ENCODE assay signal across 27 cellular contexts in the genomic region with DNA sequence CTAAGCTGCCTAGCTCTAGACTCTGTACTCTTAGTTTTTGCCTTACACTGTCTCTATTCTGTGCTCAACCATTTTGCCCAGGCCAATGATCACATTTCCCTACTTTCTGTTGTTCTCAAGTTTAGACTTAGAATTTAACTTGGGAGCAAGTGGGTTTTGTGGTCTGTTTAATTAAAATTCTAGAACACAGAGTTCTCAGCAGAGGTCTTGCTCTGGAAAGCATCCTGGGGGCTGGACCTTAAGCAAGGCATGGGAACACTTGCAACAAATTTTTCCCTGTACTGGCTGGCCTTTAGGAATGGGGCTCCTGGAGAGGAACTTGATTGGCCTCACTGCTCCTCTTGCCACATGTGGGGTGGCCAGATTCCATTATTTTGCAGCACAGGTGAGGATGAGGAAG.
"Had no signal": no experiment of that assay in that cellular context is flagged by ENCODE, and none has a peak within 500 bp of the region (broad histone marks: within the 10 kb centered on the region; RNA-seq: fewer than 3 reads in every experiment).

No MANE protein-coding gene starts in this region.

- H3K9me3 ChIP-seq: left lung, lower lobe of right lung, mucosa of descending colon, pancreas, prostate gland, sigmoid colon, spleen, tibial nerve had no signal

- H3K27ac Mint-ChIP-seq: effector memory CD8-positive, alpha-beta T cell had no signal

- H3K4me3 Mint-ChIP-seq: effector memory CD8-positive, alpha-beta T cell had no signal

- FAIRE-seq: islet of Langerhans, pancreas had no signal

- DNase-seq: activated CD4-positive, alpha-beta T cell treated with anti-CD3 and anti-CD28 coated beads for 48 hours; activated CD4-positive, alpha-beta T cell treated with anti-CD3 and anti-CD28 coated beads, Interleukin-2, amount 50 U/mL, for 48 hours; activated CD8-positive, alpha-beta memory T cell treated with anti-CD3 and anti-CD28 coated beads, Interleukin-2, amount 50 U/mL, for 4 hours; activated gamma-delta T cell; activated naive CD4-positive, alpha-beta T cell treated with anti-CD3 and anti-CD28 coated beads, Interleukin-2, amount 50 U/mL, for 16 hours; activated T-cell treated with anti-CD3 and anti-CD28 coated beads, Interleukin-2, amount 50 U/mL, for 1 hour; anterior cingulate cortex; brain microvascular endothelial cell; cortex of kidney; effector memory CD8-positive, alpha-beta T cell; erythroblast; foreskin melanocyte; left lung; lower lobe of right lung; mesendoderm; mucosa of descending colon; pancreas; sigmoid colon; spleen; stimulated activated CD4-positive, alpha-beta T cell treated with anti-CD3 and anti-CD28 coated beads, Interleukin-2, amount 100 ng/mL, for 48 hours; stimulated activated naive CD4-positive, alpha-beta T cell treated with Interleukin-2 at 50 U/mL for 16 hours; T-helper 1 cell; WERI-Rb-1 had no signal

- H3K27ac ChIP-seq: brain microvascular endothelial cell, left lung, lower lobe of right lung, pancreas, prostate gland, sigmoid colon, spleen, WERI-Rb-1 had no signal

- H3K36me3 ChIP-seq: brain microvascular endothelial cell, left lung, lower lobe of right lung, pancreas, prostate gland, sigmoid colon, spleen, tibial nerve, WERI-Rb-1 had no signal

- ATAC-seq: activated CD4-positive, CD25-positive, alpha-beta regulatory T cell treated with anti-CD3 and anti-CD28 coated beads, Interleukin-2, amount 50 U/mL, for 24 hours; effector memory CD8-positive, alpha-beta T cell; left lung; lower lobe of right lung; mucosa of descending colon; pancreas had no signal

- H3K27me3 Mint-ChIP-seq: effector memory CD8-positive, alpha-beta T cell had no signal

- H3K4me3 ChIP-seq: left lung, lower lobe of right lung, mucosa of descending colon, pancreas, prostate gland, sigmoid colon, spleen, tibial nerve had no signal

- H3K4me1 ChIP-seq: left lung, lower lobe of right lung, pancreas, prostate gland, spleen had no signal

- H3K27me3 ChIP-seq: brain microvascular endothelial cell, left lung, pancreas, sigmoid colon, spleen, tibial nerve had no signal
